Comparison of ENCODE assay signal across 29 cellular contexts in genomic region chr20:64148581-64148980, GRCh38. TPM values are rescaled to one million over a fixed set of nuclear protein-coding genes. Genes with fewer than 3 reads are reported as not detected.
"Had no signal": no experiment of that assay in that cellular context is flagged by ENCODE, and none has a peak within 500 bp of the region (broad histone marks: within the 10 kb centered on the region; RNA-seq: fewer than 3 reads in every experiment).

No MANE protein-coding gene starts in this region.

- ATAC-seq: activated naive CD8-positive, alpha-beta T cell treated with anti-CD3 and anti-CD28 coated beads, Interleukin-2, amount 50 U/mL, for 24 hours; activated T-cell treated with anti-CD3 and anti-CD28 coated beads, Interleukin-2, amount 50 U/mL, for 4 hours; activated T-helper 17 cell treated with anti-CD3 and anti-CD28 coated beads, Interleukin-2, amount 50 U/mL, for 72 hours; T-cell had no signal

- H3K27ac ChIP-seq: brain microvascular endothelial cell, cardiac muscle cell, Peyer's patch had no signal

- H3K4me3 ChIP-seq: cardiac muscle cell, Peyer's patch had no signal

- H3K4me1 ChIP-seq: Peyer's patch had no signal

- H3K36me3 Mint-ChIP-seq: activated naive CD4-positive, alpha-beta T cell treated with anti-CD3 and anti-CD28 coated beads, Interleukin-2, amount 50 U/mL, for 24 hours; IgD-negative memory B cell; T-cell had no signal

- H3K9me3 Mint-ChIP-seq: activated naive CD4-positive, alpha-beta T cell treated with anti-CD3 and anti-CD28 coated beads, Interleukin-2, amount 50 U/mL, for 24 hours had no signal

- DNase-seq: activated CD4-positive, alpha-beta memory T cell treated with anti-CD3 and anti-CD28 coated beads for 36 hours; activated CD4-positive, alpha-beta T cell treated with anti-CD3 and anti-CD28 coated beads, Interleukin-2, amount 10 ng/mL, durations not matched to agents 7 days and 5 days; activated CD4-positive, CD25-positive, alpha-beta regulatory T cell; activated CD8-positive, alpha-beta memory T cell treated with anti-CD3 and anti-CD28 coated beads for 24 hours; activated naive CD8-positive, alpha-beta T cell treated with anti-CD3 and anti-CD28 coated beads, Interleukin-2, amount 50 U/mL, for 24 hours; activated T-cell treated with anti-CD3 and anti-CD28 coated beads, Interleukin-2, amount 50 U/mL, for 4 hours; amniotic stem cell; brain microvascular endothelial cell; KG1; NCI-H1092; NCI-H1417 treated with DMSO at 0.1 percent for 48 hours; NCI-H1694; NCI-H2029; NCI-H2107; NCI-H2171 treated with DMSO at 0.1 percent for 48 hours; NCI-H345; NCI-H524; Peyer's patch; SIG-M5; T-cell; T-helper 2 cell; T1000 had no signal

- H3K27ac Mint-ChIP-seq: activated CD4-positive, alpha-beta memory T cell treated with anti-CD3 and anti-CD28 coated beads for 36 hours; activated CD4-positive, alpha-beta T cell treated with anti-CD3 and anti-CD28 coated beads, Interleukin-2, amount 10 ng/mL, durations not matched to agents 7 days and 5 days; activated naive CD4-positive, alpha-beta T cell treated with anti-CD3 and anti-CD28 coated beads, Interleukin-2, amount 50 U/mL, for 24 hours; activated naive CD8-positive, alpha-beta T cell treated with anti-CD3 and anti-CD28 coated beads, Interleukin-2, amount 50 U/mL, for 24 hours; activated T-helper 17 cell treated with anti-CD3 and anti-CD28 coated beads, Interleukin-2, amount 50 U/mL, for 72 hours; IgD-negative memory B cell; T-cell had no signal

- H3K36me3 ChIP-seq: brain microvascular endothelial cell, cardiac muscle cell, Peyer's patch had no signal

- H3K27me3 ChIP-seq: brain microvascular endothelial cell, cardiac muscle cell, Peyer's patch had no signal

RNA-seq across cellular contexts. Expression of gene MYT1, which starts 15.7 kb away (rescaled TPM):
- total RNA-seq: activated CD4-positive, alpha-beta memory T cell treated with anti-CD3 and anti-CD28 coated beads for 36 hours; activated CD4-positive, alpha-beta T cell treated with anti-CD3 and anti-CD28 coated beads, Interleukin-2, amount 10 ng/mL, durations not matched to agents 7 days and 5 days; activated T-cell treated with anti-CD3 and anti-CD28 coated beads, Interleukin-2, amount 50 U/mL, for 4 hours; astrocyte; LHCN-M2; M059J had no signal
- polyA plus RNA-seq: IgD-negative memory B cell had no signal

RNA-seq across cellular contexts. Expression of gene NPBWR2, which starts 41.2 kb away (rescaled TPM):
- total RNA-seq: activated CD4-positive, alpha-beta memory T cell treated with anti-CD3 and anti-CD28 coated beads for 36 hours; activated CD4-positive, alpha-beta T cell treated with anti-CD3 and anti-CD28 coated beads, Interleukin-2, amount 10 ng/mL, durations not matched to agents 7 days and 5 days; activated T-cell treated with anti-CD3 and anti-CD28 coated beads, Interleukin-2, amount 50 U/mL, for 4 hours; activated T-helper 17 cell treated with anti-CD3 and anti-CD28 coated beads, Interleukin-2, amount 50 U/mL, for 72 hours; astrocyte; cardiac muscle cell; LHCN-M2; M059J; Peyer's patch; T-cell had no signal
- polyA plus RNA-seq: cardiac muscle cell, IgD-negative memory B cell had no signal
